9 cellular contexts compared by ENCODE assay signal in genomic region chr10:74011762-74012161, GRCh38. TPM values are rescaled to one million over a fixed set of nuclear protein-coding genes. Genes with fewer than 3 reads are reported as not detected.
DNase-seq lines count a peak whose midpoint lies in the region; ATAC-seq and TF ChIP-seq lines count a peak whose summit lies in the region.
"Had no signal": no experiment of that assay in that cellular context is flagged by ENCODE, and none has a peak within 500 bp of the region (broad histone marks: within the 10 kb centered on the region; RNA-seq: fewer than 3 reads in every experiment).

No MANE protein-coding gene starts in this region.

- H3K4me3 ChIP-seq in HL-60 (replicated peaks; ENCODE audit: insufficient read depth, low read length): no peak overlapping the region
- no peak overlapping the region for H3K4me3 ChIP-seq in brain microvascular endothelial cell (ENCODE audit: low read depth, low read length)
- H3K4me3 ChIP-seq in mesenchymal stem cell (ENCODE audit: insufficient read depth in 1 of 2, low read depth in 1 of 2, low read length in 2 of 2): peak overlapping the region in 1 of 2 experiments; percentile 17
- H3K4me3 ChIP-seq: uterus had no signal

- CTCF ChIA-PET in activated naive CD4-positive, alpha-beta T cell treated with anti-CD3 and anti-CD28 coated beads, Interleukin-2, amount 10 ng/mL, durations not matched to agents 7 days and 5 days (lab: Charles Lee): interaction anchor here (0.7 to 1.6 kb wide), 2 partner anchors 12 to 70 kb away, joined by 3 read pairs; no protein-coding TSS in a partner anchor

- no peaks in the 10 kb centered on the region for H3K9me3 ChIP-seq in mesenchymal stem cell (ENCODE audit: control insufficient read depth, low read length)
- H3K9me3 ChIP-seq: uterus had no signal

- H3K4me1 ChIP-seq in mesenchymal stem cell (ENCODE audit: control insufficient read depth, insufficient read depth, low read depth, low read length): peaks cover 13% of the 10 kb centered on the region

- no CpG with 5 or more reads among the region's 1 CpG for WGBS in mesenchymal stem cell

- H3K4ac ChIP-seq in mesenchymal stem cell (ENCODE audit: low read depth in 1 of 2, low read length in 2 of 2): no peak overlapping the region

- no peak overlapping the region for H4K8ac ChIP-seq in mesenchymal stem cell (ENCODE audit: low read length)

- H3K4me2 ChIP-seq in mesenchymal stem cell (ENCODE audit: low read length, poor library complexity, severe bottlenecking): peak overlapping the region; percentile 34

- peaks cover 36% of the 10 kb centered on the region for H3K4me1 Mint-ChIP-seq in activated naive CD4-positive, alpha-beta T cell treated with anti-CD3 and anti-CD28 coated beads, Interleukin-2, amount 10 ng/mL, durations not matched to agents 7 days and 5 days

- H3K23ac ChIP-seq in mesenchymal stem cell (ENCODE audit: low read length in 2 of 2): no peak overlapping the region

- H3K79me1 ChIP-seq in mesenchymal stem cell (replicated peaks; ENCODE audit: low read length, poor library complexity, severe bottlenecking): no peaks in the 10 kb centered on the region

- peak overlapping the region; percentile 58 for H3K9ac ChIP-seq in mesenchymal stem cell (ENCODE audit: low read length)

- no peak overlapping the region for H3K18ac ChIP-seq in mesenchymal stem cell (ENCODE audit: low read depth in 1 of 2, low read length in 2 of 2)

- ATAC-seq in HG03378 (IDR thresholded peaks at IDR 0.05; ENCODE audit: unreplicated experiment): no peak
- ATAC-seq in GM18511 (IDR thresholded peaks at IDR 0.05; ENCODE audit: unreplicated experiment): no peak

- H3K4me3 Mint-ChIP-seq in activated naive CD4-positive, alpha-beta T cell treated with anti-CD3 and anti-CD28 coated beads, Interleukin-2, amount 10 ng/mL, durations not matched to agents 7 days and 5 days: no peak overlapping the region

- in situ Hi-C loops in ACHN (cut with HindIII; ENCODE audit: low pct_ligation_motif_present, low pct_unique_long_range_greater_than_20kb, low sequenced_read_pairs) (no loop called here), brain microvascular endothelial cell (cut with HindIII; ENCODE audit: low pct_ligation_motif_present, low sequenced_read_pairs) (no loop called here)

- no peak overlapping the region for H2AFZ ChIP-seq in mesenchymal stem cell (ENCODE audit: low read depth, low read length)

- H3K27ac ChIP-seq in HL-60 (replicated peaks): peak overlapping the region; percentile 76
- peak overlapping the region; percentile 25 for H3K27ac ChIP-seq in brain microvascular endothelial cell
- H3K27ac ChIP-seq in mesenchymal stem cell (ENCODE audit: low read length, poor library complexity, severe bottlenecking): peak overlapping the region; percentile 71

- H2BK12ac ChIP-seq in mesenchymal stem cell (ENCODE audit: low read length in 2 of 2): no peak overlapping the region

- no peak for TF ChIP-seq CTCF in HL-60 (IDR thresholded peaks at IDR 0.05; ENCODE audit: insufficient read depth, low read length)
- no peak for TF ChIP-seq CTCF in brain microvascular endothelial cell (IDR thresholded peaks at IDR 0.05; ENCODE audit: low read depth, low read length, missing control alignments)

- H2BK120ac ChIP-seq in mesenchymal stem cell (ENCODE audit: low read depth, low read length): no peak overlapping the region

- no peak overlapping the region for H2BK15ac ChIP-seq in mesenchymal stem cell (ENCODE audit: low read depth, poor library complexity, severe bottlenecking)

- H2AK5ac ChIP-seq in mesenchymal stem cell (ENCODE audit: low read length, severe bottlenecking): no peak overlapping the region

- peaks cover 21% of the 10 kb centered on the region for H3K36me3 ChIP-seq in brain microvascular endothelial cell (replicated peaks)
- H3K36me3 ChIP-seq in mesenchymal stem cell (ENCODE audit: control insufficient read depth in 1 of 2, insufficient read depth in 2 of 2, low read depth in 1 of 2, low read length in 2 of 2): peaks cover 10 to 12% of the 10 kb centered on the region in 2 experiments
- H3K36me3 ChIP-seq: uterus had no signal

- H3K27me3 ChIP-seq in HL-60 (ENCODE audit: insufficient read depth, poor library complexity, severe bottlenecking) (no peaks in the 10 kb centered on the region), brain microvascular endothelial cell (replicated peaks) (no peaks in the 10 kb centered on the region), mesenchymal stem cell (ENCODE audit: control insufficient read depth in 1 of 2, insufficient read depth in 1 of 2, low read length in 2 of 2) (no peaks in the 10 kb centered on the region)
- H3K27me3 ChIP-seq: uterus had no signal

- H3K9me3 Mint-ChIP-seq in activated naive CD4-positive, alpha-beta T cell treated with anti-CD3 and anti-CD28 coated beads, Interleukin-2, amount 10 ng/mL, durations not matched to agents 7 days and 5 days: no peaks in the 10 kb centered on the region

- no peak overlapping the region for H3K27ac Mint-ChIP-seq in activated naive CD4-positive, alpha-beta T cell treated with anti-CD3 and anti-CD28 coated beads, Interleukin-2, amount 10 ng/mL, durations not matched to agents 7 days and 5 days

- H2BK5ac ChIP-seq in mesenchymal stem cell (ENCODE audit: low read depth, low read length, poor library complexity, severe bottlenecking): no peak overlapping the region

- no peak overlapping the region for H4K91ac ChIP-seq in mesenchymal stem cell (ENCODE audit: low read length)

- peaks cover 19% of the 10 kb centered on the region for H3K36me3 Mint-ChIP-seq in activated naive CD4-positive, alpha-beta T cell treated with anti-CD3 and anti-CD28 coated beads, Interleukin-2, amount 10 ng/mL, durations not matched to agents 7 days and 5 days

- H3K27me3 Mint-ChIP-seq in activated naive CD4-positive, alpha-beta T cell treated with anti-CD3 and anti-CD28 coated beads, Interleukin-2, amount 10 ng/mL, durations not matched to agents 7 days and 5 days: no peaks in the 10 kb centered on the region

- H3K14ac ChIP-seq in mesenchymal stem cell (ENCODE audit: low read length in 2 of 2): no peak overlapping the region

- DNase-seq in ACHN (peak; percentile 89), HL-60 (ENCODE audit: low read depth in 1 of 2, low spot score in 1 of 2) (no peak), brain microvascular endothelial cell (peak; percentile 83), mesenchymal stem cell (peak; percentile 89), NOMO-1 treated with dmso at 0.1 percent for 144 hours (lab: John Stamatoyannopoulos, UW; ENCODE audit: unreplicated experiment) (no peak)
- no peak for DNase-seq in activated naive CD4-positive, alpha-beta T cell treated with anti-CD3 and anti-CD28 coated beads, Interleukin-2, amount 10 ng/mL, durations not matched to agents 7 days and 5 days

RNA-seq across cellular contexts. Expression of gene VCL, which starts 13.8 kb away (rescaled TPM):
- polyA plus RNA-seq in mesenchymal stem cell (2013, experiment 1 of 2): 216 TPM
- 211 TPM for polyA plus RNA-seq in mesenchymal stem cell (2013, experiment 2 of 2)

Comparison
In these comparisons a context has a peak if more than half of its experiments do, and no peak if none do; other contexts are left out.
1. DNase-seq: peak in ACHN (single experiment), brain microvascular endothelial cell (single experiment) and mesenchymal stem cell (single experiment); none in HL-60 (0 of 2), activated naive CD4-positive, alpha-beta T cell treated with anti-CD3 and anti-CD28 coated beads, Interleukin-2, amount 10 ng/mL, durations not matched to agents 7 days and 5 days (single experiment) and NOMO-1 treated with dmso at 0.1 percent for 144 hours (single experiment).
2. H3K27ac ChIP-seq: peak in every context shown above with its lines; median percentile 76 in HL-60; 71 in mesenchymal stem cell; 25 in brain microvascular endothelial cell.